8 cellular contexts compared by ENCODE assay signal in the genomic region with DNA sequence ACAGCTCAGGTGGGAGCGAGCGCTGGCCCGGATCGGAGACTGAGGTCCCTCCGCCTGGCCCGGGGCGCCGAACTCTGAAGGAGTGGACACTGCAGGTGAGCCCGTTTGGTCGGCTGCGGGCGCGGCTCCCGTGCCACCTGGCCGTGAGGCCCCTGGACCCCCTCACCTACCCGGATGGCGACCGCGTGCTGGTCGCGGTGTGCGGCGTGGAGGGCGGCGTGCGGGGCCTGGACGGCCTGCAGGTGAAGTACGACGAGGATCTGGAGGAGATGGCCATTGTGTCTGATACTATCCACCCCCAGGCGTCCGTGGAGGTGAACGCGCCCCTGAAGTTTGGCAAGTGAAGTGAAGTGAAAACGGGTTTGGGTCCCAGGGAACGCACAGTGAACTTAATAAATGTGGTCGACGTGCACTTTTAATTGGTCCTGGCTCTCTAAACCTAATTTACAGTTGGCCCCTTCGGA. TPM values are rescaled to one million over a fixed set of nuclear protein-coding genes. Genes with fewer than 3 reads are reported as not detected.
DNase-seq lines count a peak whose midpoint lies in the region; ATAC-seq and TF ChIP-seq lines count a peak whose summit lies in the region.
"Not testable (repeated sequence)": the region's sequence is repeated elsewhere in the genome, so short reads cannot be mapped to it uniquely, and the experiment has no call there.

No MANE protein-coding gene starts in this region.

- not testable (repeated sequence) for H3K4me1 Mint-ChIP-seq in Caco-2 (ENCODE audit: low read depth, unreplicated experiment)
- peaks cover 10% of the 10 kb centered on the region for H3K4me1 Mint-ChIP-seq in activated naive CD8-positive, alpha-beta T cell treated with anti-CD3 and anti-CD28 coated beads for 36 hours

- not testable (repeated sequence) for TF ChIP-seq CTCF in Caco-2 (IDR thresholded peaks at IDR 0.05; ENCODE audit: insufficient read depth in 1 of 2, low read depth in 1 of 2, low read length in 1 of 2, severe bottlenecking in 1 of 2, unreplicated experiment in 1 of 2); epithelial cell of esophagus (IDR thresholded peaks at IDR 0.05; ENCODE audit: insufficient read depth, low read depth, low read length, missing control alignments); kidney epithelial cell (IDR thresholded peaks at IDR 0.05; ENCODE audit: insufficient read depth, low read length, poor library complexity, severe bottlenecking); omental fat pad (IDR thresholded peaks at IDR 0.05); thyroid gland (IDR thresholded peaks at IDR 0.05)

- POLR2A ChIA-PET in Caco-2 (lab: Charles Lee) = interaction anchor here (1.1 to 1.2 kb wide), 2 partner anchors 9 to 326 kb away, joined by 9 to 19 read pairs; a partner anchor contains a TSS

- 11% methylated on average over 5 to 7 of the region's 38 CpGs for WGBS in thyroid gland, 2 donors

- not testable (repeated sequence) for H3K4me1 ChIP-seq in Caco-2, SJCRH30, thyroid gland

- ATAC-seq in HG03025 (IDR thresholded peaks at IDR 0.05; ENCODE audit: low FRiP score, unreplicated experiment) (peak; percentile 0), omental fat pad (ENCODE audit: low FRiP score) (peak; percentile 26)

- not testable (repeated sequence) for H3K36me3 ChIP-seq in Caco-2 (ENCODE audit: control insufficient read depth, insufficient read depth, low read length); SJCRH30; kidney epithelial cell (ENCODE audit: control insufficient read depth, insufficient read depth, low read length); thyroid gland

- H3K27ac ChIP-seq in SJCRH30 = not testable (repeated sequence)
- H3K27ac ChIP-seq in thyroid gland = peak overlapping the region in 2 of 3 donors; percentile 17 to 68

- not testable (repeated sequence) for DNase-seq in Caco-2; SJCRH30; activated naive CD8-positive, alpha-beta T cell treated with anti-CD3 and anti-CD28 coated beads for 36 hours; epithelial cell of esophagus (ENCODE audit: low read depth); kidney epithelial cell (ENCODE audit: low read depth); omental fat pad (ENCODE audit: low spot score); thyroid gland

- not testable (repeated sequence) for H3K27me3 Mint-ChIP-seq in Caco-2 (ENCODE audit: insufficient read depth, unreplicated experiment); activated naive CD8-positive, alpha-beta T cell treated with anti-CD3 and anti-CD28 coated beads for 36 hours

- intact Hi-C loops in Caco-2 (cut with micrococcal nuclease; ENCODE audit: unreplicated experiment) = loop anchor here (5.0 kb wide), 1 partner anchor 323 kb away; a partner anchor contains a TSS
- intact Hi-C loops in thyroid gland (cut with DNase I) = not testable (repeated sequence)

- H3K27me3 ChIP-seq in Caco-2 (replicated peaks; ENCODE audit: control insufficient read depth, insufficient read depth, low read length); SJCRH30; kidney epithelial cell (ENCODE audit: control insufficient read depth, insufficient read depth, low read length); thyroid gland: not testable (repeated sequence)

- H3K9me3 ChIP-seq in Caco-2; SJCRH30 (replicated peaks); thyroid gland: not testable (repeated sequence)

- peak overlapping the region; percentile 85 for H3K27ac Mint-ChIP-seq in Caco-2 (ENCODE audit: unreplicated experiment)
- peak overlapping the region; percentile 81 for H3K27ac Mint-ChIP-seq in activated naive CD8-positive, alpha-beta T cell treated with anti-CD3 and anti-CD28 coated beads for 36 hours

- peak overlapping the region; percentile 71 for H3K4me3 Mint-ChIP-seq in Caco-2 (ENCODE audit: unreplicated experiment)
- peak overlapping the region; percentile 80 for H3K4me3 Mint-ChIP-seq in activated naive CD8-positive, alpha-beta T cell treated with anti-CD3 and anti-CD28 coated beads for 36 hours

- CTCF ChIA-PET in Caco-2 (lab: Charles Lee) = interaction anchor here (1.1 to 1.2 kb wide), 3 partner anchors 9 to 326 kb away, joined by 9 to 12 read pairs (median 11); a partner anchor contains a TSS

- H3K9me3 Mint-ChIP-seq in Caco-2 (ENCODE audit: unreplicated experiment); activated naive CD8-positive, alpha-beta T cell treated with anti-CD3 and anti-CD28 coated beads for 36 hours: not testable (repeated sequence)

- H3K4me3 ChIP-seq in Caco-2 (ENCODE audit: low read depth, low read length) (peak overlapping the region; percentile 72), SJCRH30 (peak overlapping the region; percentile 85), epithelial cell of esophagus (ENCODE audit: low read length) (peak overlapping the region; percentile 60), kidney epithelial cell (ENCODE audit: low read depth, low read length) (peak overlapping the region; percentile 75), thyroid gland (replicated peaks in 1 of 3) (peak overlapping the region; percentile 26 to 86 (median 57))

- TF ChIP-seq POLR2A in thyroid gland (IDR thresholded peaks at IDR 0.05) = not testable (repeated sequence)

- BruUV-seq in Caco-2 (replicated peaks; lab: Mats Ljungman, UMichigan) = not testable (repeated sequence)

- not testable (repeated sequence) for H3K36me3 Mint-ChIP-seq in Caco-2 (ENCODE audit: insufficient read depth, unreplicated experiment); activated naive CD8-positive, alpha-beta T cell treated with anti-CD3 and anti-CD28 coated beads for 36 hours

RNA-seq across cellular contexts. Expression of a gene that starts 0.6 kb away (rescaled TPM):
- total RNA-seq in Caco-2 (2022) (10.6 and 12.8 TPM in 2 replicates), kidney epithelial cell (6.2 and 9.6 TPM in 2 replicates), omental fat pad (10 to 100 TPM in 3 of 4 donors, 1 to 10 TPM in 1; 7.1 to 16.1 (median 11.7) TPM), thyroid gland (10 to 100 TPM; 19.8 to 35.8 (median 31.6) TPM)
- 9.9 and 10.5 TPM in 2 replicates for total RNA-seq in SJCRH30 (2014; rRNA removed; shearing (Covaris generic))
- total RNA-seq in activated naive CD8-positive, alpha-beta T cell treated with anti-CD3 and anti-CD28 coated beads for 36 hours = 10 to 100 TPM; 10.0 to 10.2 TPM
